9 cellular contexts compared by ENCODE assay signal in genomic region chr6:5036309-5036708, GRCh38. TPM values are rescaled to one million over a fixed set of nuclear protein-coding genes. Genes with fewer than 3 reads are reported as not detected.
DNase-seq lines count a peak whose midpoint lies in the region; ATAC-seq and TF ChIP-seq lines count a peak whose summit lies in the region.
"Had no signal": no experiment of that assay in that cellular context is flagged by ENCODE, and none has a peak within 500 bp of the region (broad histone marks: within the 10 kb centered on the region; RNA-seq: fewer than 3 reads in every experiment).

No MANE protein-coding gene starts in this region.

- H3K27ac Mint-ChIP-seq in naive thymus-derived CD8-positive, alpha-beta T cell, result peak overlapping the region in 2 of 10 donors; percentile 48 to 65

- peaks cover 0 to 7% (median 3%) of the 10 kb centered on the region in 4 donors for H3K4me1 Mint-ChIP-seq in naive thymus-derived CD8-positive, alpha-beta T cell

- in situ Hi-C loops in astrocyte of the spinal cord (cut with HindIII; ENCODE audit: low sequenced_read_pairs), result no loop called here

- H3K36me3 ChIP-seq in H7 (replicated peaks; ENCODE audit: control insufficient read depth, insufficient read depth, low read length) (no peaks in the 10 kb centered on the region), mucosa of descending colon (ENCODE audit: low read depth) (no peaks in the 10 kb centered on the region)
- H3K36me3 ChIP-seq: neutrophil had no signal

- no peaks in the 10 kb centered on the region for H3K27me3 Mint-ChIP-seq in naive thymus-derived CD8-positive, alpha-beta T cell

- DNase-seq in H7, result peak; percentile 87
- peak; percentile 80 for DNase-seq in NCI-H2227 (lab: John Stamatoyannopoulos, UW; ENCODE audit: unreplicated experiment)
- DNase-seq in astrocyte of the spinal cord (ENCODE audit: low read depth, low spot score), result peak; percentile 29
- DNase-seq in mucosa of descending colon, result peak in 2 of 3 donors; percentile 52 to 58
- DNase-seq in naive thymus-derived CD8-positive, alpha-beta T cell, result no peak
- no peak for DNase-seq in stimulated activated CD4-positive, alpha-beta T cell treated with anti-CD3 and anti-CD28 coated beads, Interleukin-1b, Interleukin-23, amount 100 ng/mL, for 48 hours
- DNase-seq in NCI-H2029 treated with DMSO at 0.1 percent for 48 hours (lab: John Stamatoyannopoulos, UW), result no peak

- H3K4me1 ChIP-seq in mucosa of descending colon (ENCODE audit: low read depth), result no peaks in the 10 kb centered on the region

- intact Hi-C loops in mucosa of descending colon (cut with DNase I, micrococcal nuclease), result no loop called here

- H3K4me3 Mint-ChIP-seq in naive thymus-derived CD8-positive, alpha-beta T cell, result no peak overlapping the region

- ATAC-seq in mucosa of descending colon (peak; percentile 89), GM21529 (IDR thresholded peaks at IDR 0.05; ENCODE audit: unreplicated experiment) (no peak)
- ATAC-seq in naive thymus-derived CD8-positive, alpha-beta T cell, result no peak

- H3K9me3 ChIP-seq in mucosa of descending colon, result no peaks in the 10 kb centered on the region
- H3K9me3 ChIP-seq: neutrophil had no signal

- H3K27me3 ChIP-seq in H7 (ENCODE audit: control insufficient read depth, insufficient read depth, low read length), result peaks cover 4% of the 10 kb centered on the region
- H3K27me3 ChIP-seq: neutrophil had no signal

- TF ChIP-seq CTCF in astrocyte of the spinal cord (IDR thresholded peaks at IDR 0.05; ENCODE audit: low read depth, low read length) (no peak), mucosa of descending colon (IDR thresholded peaks at IDR 0.05) (no peak)

- H3K4me3 ChIP-seq in H7 (ENCODE audit: insufficient read depth, low read depth, low read length), result no peak overlapping the region
- H3K4me3 ChIP-seq in astrocyte of the spinal cord (ENCODE audit: low read depth, low read length), result no peak overlapping the region
- H3K4me3 ChIP-seq in mucosa of descending colon, result no peak overlapping the region

- H3K36me3 Mint-ChIP-seq in naive thymus-derived CD8-positive, alpha-beta T cell, result peaks cover 0 to 9% (median 0%) of the 10 kb centered on the region in 3 donors

- POLR2A ChIA-PET in naive thymus-derived CD8-positive, alpha-beta T cell (lab: Charles Lee), result no interaction called here

- H3K9me3 Mint-ChIP-seq in naive thymus-derived CD8-positive, alpha-beta T cell, result peaks cover 0 to 2% (median 0%) of the 10 kb centered on the region in 9 donors

RNA-seq across cellular contexts. Expression of gene RPP40, which starts 32.5 kb away (rescaled TPM):
- 13.5 and 22.2 TPM in 2 replicates for total RNA-seq in H7 (2014; rRNA removed; shearing (Covaris generic))
- total RNA-seq in mucosa of descending colon, result 1 to 10 TPM; 3.4 to 5.6 (median 4.1) TPM
- 1 to 10 TPM; 7.9 to 8.3 TPM for total RNA-seq in naive thymus-derived CD8-positive, alpha-beta T cell
- 10 to 100 TPM in 2 of 3 donors, 1 to 10 TPM in 1; 9.5 to 22.5 (median 22.3) TPM for polyA plus RNA-seq in naive thymus-derived CD8-positive, alpha-beta T cell

RNA-seq across cellular contexts. Expression of gene PPP1R3G, which starts 48.8 kb away (rescaled TPM):
- total RNA-seq in H7 (2014; rRNA removed; shearing (Covaris generic)), result 0.17 and 0.48 TPM in 2 replicates
- 1 to 10 TPM in 1 of 3 donors, under 1 TPM in 2; 0.46 to 2.8 (median 0.55) TPM for total RNA-seq in mucosa of descending colon
- under 1 TPM in 1 of 2 experiments, not detected in 1; 0.08 TPM for total RNA-seq in naive thymus-derived CD8-positive, alpha-beta T cell
- polyA plus RNA-seq in naive thymus-derived CD8-positive, alpha-beta T cell, result not detected

Comparison
In these comparisons a context has a peak if more than half of its experiments do, and no peak if none do; other contexts are left out.
1. DNase-seq: peak in H7 (single experiment), NCI-H2227 (single experiment), astrocyte of the spinal cord (single experiment) and mucosa of descending colon (2 of 3); none in naive thymus-derived CD8-positive, alpha-beta T cell (0 of 10), stimulated activated CD4-positive, alpha-beta T cell treated with anti-CD3 and anti-CD28 coated beads, Interleukin-1b, Interleukin-23, amount 100 ng/mL, for 48 hours (single experiment) and NCI-H2029 treated with DMSO at 0.1 percent for 48 hours (single experiment).